30 cellular contexts compared by ENCODE assay signal in genomic region chr6:169785566-169785965, GRCh38.
"Had no signal": no experiment of that assay in that cellular context is flagged by ENCODE, and none has a peak within 500 bp of the region (broad histone marks: within the 10 kb centered on the region; RNA-seq: fewer than 3 reads in every experiment).

No MANE protein-coding gene starts in this region.

- H3K27me3 Mint-ChIP-seq: T-helper 17 cell had no signal

- ATAC-seq: activated CD4-positive, CD25-positive, alpha-beta regulatory T cell treated with anti-CD3 and anti-CD28 coated beads, Interleukin-2, amount 50 U/mL, for 24 hours; activated CD8-positive, alpha-beta T cell treated with anti-CD3 and anti-CD28 coated beads for 36 hours; activated naive CD4-positive, alpha-beta T cell treated with anti-CD3 and anti-CD28 coated beads, Interleukin-2, amount 50 U/mL, for 72 hours; activated T-cell treated with anti-CD3 and anti-CD28 coated beads, Interleukin-2, amount 50 U/mL, for 72 hours; foreskin keratinocyte; gastrocnemius medialis; T-helper 17 cell had no signal

- DNase-seq: activated B cell treated with CpG ODN at 0.5 μM for 24 hours; activated CD4-positive, alpha-beta T cell treated with anti-CD3 and anti-CD28 coated beads for 48 hours; activated CD4-positive, alpha-beta T cell treated with anti-CD3 and anti-CD28 coated beads, Interleukin-2, amount 50 U/mL, for 1 hour; activated CD4-positive, alpha-beta T cell treated with anti-CD3 and anti-CD28 coated beads, Interleukin-2, amount 50 U/mL, for 48 hours; activated CD8-positive, alpha-beta memory T cell treated with anti-CD3 and anti-CD28 coated beads, Interleukin-2, amount 50 U/mL, for 4 hours; activated CD8-positive, alpha-beta T cell treated with anti-CD3 and anti-CD28 coated beads for 36 hours; activated gamma-delta T cell; activated naive CD4-positive, alpha-beta T cell; activated naive CD4-positive, alpha-beta T cell treated with anti-CD3 and anti-CD28 coated beads, Interleukin-2, amount 10 ng/mL, durations not matched to agents 7 days and 5 days; activated naive CD8-positive, alpha-beta T cell treated with anti-CD3 and anti-CD28 coated beads, Interleukin-2, amount 10 ng/mL, durations not matched to agents 7 days and 5 days; activated T-cell treated with anti-CD3 and anti-CD28 coated beads for 4 hours; activated T-cell treated with anti-CD3 and anti-CD28 coated beads, Interleukin-2, amount 50 U/mL, for 72 hours; effector memory CD4-positive, alpha-beta T cell; erythroblast; foreskin keratinocyte; gastrocnemius medialis; glutamatergic neuron; T-helper 1 cell; T-helper 17 cell; T1000; WERI-Rb-1 had no signal

- H3K27ac Mint-ChIP-seq: activated B cell treated with CpG ODN at 0.5 μM for 24 hours; activated CD8-positive, alpha-beta T cell treated with anti-CD3 and anti-CD28 coated beads for 36 hours; activated naive CD4-positive, alpha-beta T cell treated with anti-CD3 and anti-CD28 coated beads, Interleukin-2, amount 10 ng/mL, durations not matched to agents 7 days and 5 days; activated naive CD4-positive, alpha-beta T cell treated with anti-CD3 and anti-CD28 coated beads, Interleukin-2, amount 50 U/mL, for 72 hours; activated naive CD8-positive, alpha-beta T cell treated with anti-CD3 and anti-CD28 coated beads, Interleukin-2, amount 10 ng/mL, durations not matched to agents 7 days and 5 days; activated T-cell treated with anti-CD3 and anti-CD28 coated beads, Interleukin-2, amount 50 U/mL, for 24 hours; activated T-cell treated with anti-CD3 and anti-CD28 coated beads, Interleukin-2, amount 50 U/mL, for 72 hours; brain; T-helper 17 cell; T-helper 2 cell treated with Interferon-gamma antibody and Interleukin-4, amounts not matched to agents 5 μg/mL and 100 μg/mL, for 36 hours had no signal

- H3K4me3 Mint-ChIP-seq: activated B cell treated with CpG ODN at 0.5 μM for 24 hours; activated CD8-positive, alpha-beta T cell treated with anti-CD3 and anti-CD28 coated beads for 36 hours; activated naive CD4-positive, alpha-beta T cell treated with anti-CD3 and anti-CD28 coated beads, Interleukin-2, amount 10 ng/mL, durations not matched to agents 7 days and 5 days; activated naive CD8-positive, alpha-beta T cell treated with anti-CD3 and anti-CD28 coated beads, Interleukin-2, amount 10 ng/mL, durations not matched to agents 7 days and 5 days; activated T-cell treated with anti-CD3 and anti-CD28 coated beads, Interleukin-2, amount 50 U/mL, for 24 hours; activated T-cell treated with anti-CD3 and anti-CD28 coated beads, Interleukin-2, amount 50 U/mL, for 72 hours; brain; T-helper 17 cell; T-helper 2 cell treated with Interferon-gamma antibody and Interleukin-4, amounts not matched to agents 5 μg/mL and 100 μg/mL, for 36 hours had no signal

- H3K27ac ChIP-seq: ascending aorta, breast epithelium, cardiac muscle cell, esophagus muscularis mucosa, foreskin keratinocyte, gastrocnemius medialis, WERI-Rb-1 had no signal

- H3K9me3 Mint-ChIP-seq: activated B cell treated with CpG ODN at 0.5 μM for 24 hours; activated naive CD4-positive, alpha-beta T cell treated with anti-CD3 and anti-CD28 coated beads, Interleukin-2, amount 10 ng/mL, durations not matched to agents 7 days and 5 days; activated naive CD4-positive, alpha-beta T cell treated with anti-CD3 and anti-CD28 coated beads, Interleukin-2, amount 50 U/mL, for 72 hours; activated naive CD8-positive, alpha-beta T cell treated with anti-CD3 and anti-CD28 coated beads, Interleukin-2, amount 10 ng/mL, durations not matched to agents 7 days and 5 days; activated T-cell treated with anti-CD3 and anti-CD28 coated beads, Interleukin-2, amount 50 U/mL, for 24 hours; T-helper 2 cell treated with Interferon-gamma antibody and Interleukin-4, amounts not matched to agents 5 μg/mL and 100 μg/mL, for 36 hours had no signal
